ENCODE assay signal across 1 cellular context in genomic region chr14:85856430-85856829, GRCh38.
TF ChIP-seq lines count a peak whose summit lies in the region.

No MANE protein-coding gene starts in this region.

TF ChIP-seq in SK-N-SH, 30 proteins besides CTCF, POLR2A, EP300 and RAD21 (continued from another document):
- TF ChIP-seq USF2 (IDR thresholded peaks at IDR 0.05; ENCODE audit: borderline replicate concordance, low read depth, low read length) (no peak), RFX5 (IDR thresholded peaks at IDR 0.05; ENCODE audit: low read length) (no peak), POLR2AphosphoS5 (IDR thresholded peaks at IDR 0.05; ENCODE audit: low read depth, low read length) (no peak), NFIC (IDR thresholded peaks at IDR 0.05; ENCODE audit: borderline replicate concordance) (no peak), SIN3A (IDR thresholded peaks at IDR 0.05; ENCODE audit: borderline replicate concordance, low read depth, low read length) (no peak), NRF1 (IDR thresholded peaks at IDR 0.05; ENCODE audit: low read depth, low read length) (no peak), JUND (IDR thresholded peaks at IDR 0.05) (no peak), YY1 (IDR thresholded peaks at IDR 0.05; ENCODE audit: low read depth) (no peak), RCOR1 (IDR thresholded peaks at IDR 0.05; ENCODE audit: low read length) (no peak)
